In the genomic region with DNA sequence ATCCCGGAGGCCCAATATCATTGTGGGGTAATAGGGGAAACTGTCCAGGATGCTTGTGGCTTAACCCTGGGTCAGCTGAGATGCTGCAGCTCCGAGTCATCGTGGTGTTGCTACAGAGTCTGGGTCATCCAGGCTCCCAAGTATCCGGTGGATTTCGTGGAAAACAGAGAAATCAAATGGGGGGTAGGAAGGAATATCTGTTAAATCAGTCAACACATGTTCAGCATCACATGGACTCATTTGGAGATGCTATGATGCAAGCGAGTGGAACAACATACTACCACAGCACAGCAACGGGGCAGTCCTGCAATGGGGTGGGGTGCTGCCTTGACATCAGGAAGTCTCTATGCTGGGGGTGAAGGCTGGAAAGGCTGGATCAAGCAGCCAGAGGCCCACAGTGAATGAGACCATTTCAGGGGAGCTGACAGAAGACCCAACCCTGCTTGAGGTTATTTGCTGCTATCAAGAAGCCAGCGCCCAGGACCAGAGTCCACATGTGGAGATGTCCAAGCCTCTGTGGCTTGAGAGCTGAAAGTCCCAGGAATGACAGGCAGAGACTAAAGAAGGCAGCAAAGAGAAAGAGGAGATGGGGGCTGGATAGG, we compare ENCODE assay signal across 9 cellular contexts. TPM values are rescaled to one million over a fixed set of nuclear protein-coding genes. Genes with fewer than 3 reads are reported as not detected.
A peak's percentile ranks its signal among the peaks of the same experiment; 100 is the strongest.
DNase-seq lines count a peak whose midpoint lies in the region; TF ChIP-seq lines count a peak whose summit lies in the region.
"Had no signal": no experiment of that assay in that cellular context is flagged by ENCODE, and none has a peak within 500 bp of the region (broad histone marks: within the 10 kb centered on the region; RNA-seq: fewer than 3 reads in every experiment).

No MANE protein-coding gene starts in this region.

- WGBS in mesodermal cell (ENCODE audit: insufficient coverage in 2 of 2), 2 experiments: 65 to 91% methylated on average over 4 to 7 of the region's 8 CpGs

- DNase-seq in AG20443 (ENCODE audit: low spot score) (peak; percentile 92), HS-27A (ENCODE audit: low read depth) (peak; percentile 72), astrocyte of the cerebellum (ENCODE audit: low read depth) (peak; percentile 80), HEK293T (ENCODE audit: extremely low spot score) (no peak), nephron progenitor cell (no peak), substantia nigra (lab: John Stamatoyannopoulos, UW) (no peak), NCI-H1092 treated with DMSO at 0.1 percent for 48 hours (lab: John Stamatoyannopoulos, UW) (no peak)

- H3K27ac Mint-ChIP-seq in nephron progenitor cell: no peak overlapping the region

- TF ChIP-seq CTCF in astrocyte of the cerebellum (IDR thresholded peaks at IDR 0.05; ENCODE audit: low read depth, low read length, missing control alignments): no peak
- no peak for TF ChIP-seq CTCF in nephron progenitor cell (IDR thresholded peaks at IDR 0.05)

- in situ Hi-C loops in astrocyte of the cerebellum (cut with HindIII; ENCODE audit: low sequenced_read_pairs): loop anchor here (10.0 kb wide), 1 partner anchor 53 kb away; no protein-coding TSS in a partner anchor

- H3K36me3 ChIP-seq in mesodermal cell (ENCODE audit: control insufficient read depth, insufficient read depth, low read length): no peaks in the 10 kb centered on the region

- H3K36me3 Mint-ChIP-seq in nephron progenitor cell (ENCODE audit: low read depth): no peaks in the 10 kb centered on the region

- no peak overlapping the region for H3K4me3 Mint-ChIP-seq in nephron progenitor cell

- H3K27ac ChIP-seq in mesodermal cell (ENCODE audit: low read depth, low read length, severe bottlenecking): peak overlapping the region; percentile 32
- H3K27ac ChIP-seq in substantia nigra (ENCODE audit: low read depth, low read length, poor library complexity, severe bottlenecking): no peak overlapping the region
- H3K27ac ChIP-seq: KMS-11 had no signal

- no peaks in the 10 kb centered on the region for H3K9me3 Mint-ChIP-seq in nephron progenitor cell

- no peak overlapping the region for H3K4me3 ChIP-seq in astrocyte of the cerebellum (ENCODE audit: low read depth, low read length)
- no peak overlapping the region for H3K4me3 ChIP-seq in mesodermal cell (ENCODE audit: extremely low read depth, insufficient read depth, low read length, poor library complexity, severe bottlenecking)

- H3K4me1 ChIP-seq in mesodermal cell (ENCODE audit: control insufficient read depth, insufficient read depth, low read length, poor library complexity, severe bottlenecking): peaks cover 32% of the 10 kb centered on the region

- POLR2A ChIA-PET in HEK293T (lab: Yijun Ruan, JAX): no interaction called here

- CTCF ChIA-PET in HEK293T (lab: Yijun Ruan, JAX): no interaction called here

- peaks cover 26% of the 10 kb centered on the region for H3K4me1 Mint-ChIP-seq in nephron progenitor cell

- no peaks in the 10 kb centered on the region for H3K9me3 ChIP-seq in mesodermal cell (ENCODE audit: control insufficient read depth, low read length)

- H3K27me3 Mint-ChIP-seq in nephron progenitor cell (ENCODE audit: low read depth, poor library complexity): peaks cover 32% of the 10 kb centered on the region

TF ChIP-seq in HEK293T, 16 proteins besides CTCF, POLR2A, EP300 and RAD21:
- TF ChIP-seq NFRKB (IDR thresholded peaks at IDR 0.05) (no peak), FOXA1 (IDR thresholded peaks at IDR 0.05) (no peak), TARDBP (IDR thresholded peaks at IDR 0.05) (no peak), FOXK2 (IDR thresholded peaks at IDR 0.05) (no peak), LEF1 (IDR thresholded peaks at IDR 0.05; ENCODE audit: borderline replicate concordance) (no peak), ELF4 (IDR thresholded peaks at IDR 0.05) (no peak), CTBP1 (IDR thresholded peaks at IDR 0.05; ENCODE audit: borderline replicate concordance) (no peak)

RNA-seq across cellular contexts. Expression of a gene that starts 22.9 kb away (rescaled TPM):
- 1.2 TPM for polyA plus RNA-seq in mesodermal cell (2013, experiment 1 of 2)
- 0.81 TPM for polyA plus RNA-seq in mesodermal cell (2013, experiment 2 of 2)

Comparison
In these comparisons a context has a peak if more than half of its experiments do, and no peak if none do; other contexts are left out.
1. DNase-seq: peak in AG20443 (single experiment), HS-27A (single experiment) and astrocyte of the cerebellum (single experiment); none in HEK293T (single experiment), nephron progenitor cell (single experiment), substantia nigra (0 of 49) and NCI-H1092 treated with DMSO at 0.1 percent for 48 hours (single experiment).